11 cellular contexts compared by ENCODE assay signal in genomic region chr17:18129041-18129502, GRCh38. TPM values are rescaled to one million over a fixed set of nuclear protein-coding genes. Genes with fewer than 3 reads are reported as not detected.
DNase-seq lines count a peak whose midpoint lies in the region; ATAC-seq and TF ChIP-seq lines count a peak whose summit lies in the region.
"Had no signal": no experiment of that assay in that cellular context is flagged by ENCODE, and none has a peak within 500 bp of the region (broad histone marks: within the 10 kb centered on the region; RNA-seq: fewer than 3 reads in every experiment).

No MANE protein-coding gene starts in this region.

- ATAC-seq in left lung (peak; percentile 91), HG03097 (IDR thresholded peaks at IDR 0.05; ENCODE audit: low FRiP score, unreplicated experiment) (no peak), GM18498 (IDR thresholded peaks at IDR 0.05; ENCODE audit: unreplicated experiment) (no peak), psoas muscle (no peak)

- H3K4me1 ChIP-seq in left lung (no peaks in the 10 kb centered on the region), psoas muscle (peaks cover under 1% of the 10 kb centered on the region)
- H3K4me1 ChIP-seq: right atrium auricular region had no signal

- intact Hi-C loops in left lung (cut with DNase I): no loop called here
- intact Hi-C loops in psoas muscle (cut with DNase I): no loop called here

- no peak overlapping the region for H3K27ac ChIP-seq in left lung
- H3K27ac ChIP-seq in psoas muscle: no peak overlapping the region
- H3K27ac ChIP-seq: right atrium auricular region had no signal

- no peaks in the 10 kb centered on the region for H3K27me3 ChIP-seq in left lung
- H3K27me3 ChIP-seq in psoas muscle (ENCODE audit: insufficient read depth in 3 of 3, low read length in 2 of 3): no peaks in the 10 kb centered on the region
- H3K27me3 ChIP-seq: right atrium auricular region had no signal

- H3K4me3 ChIP-seq in AG04449 (ENCODE audit: low read depth, low read length) (no peak overlapping the region), astrocyte of the spinal cord (ENCODE audit: low read depth, low read length) (no peak overlapping the region), left lung (no peak overlapping the region), psoas muscle (no peak overlapping the region)
- H3K4me3 ChIP-seq: right atrium auricular region had no signal

- no peak for TF ChIP-seq RAD21 in Ishikawa (IDR thresholded peaks at IDR 0.05; ENCODE audit: low read depth)

- no peak for TF ChIP-seq CTCF in AG04449 (IDR thresholded peaks at IDR 0.05; ENCODE audit: insufficient read depth, low read length, missing control alignments)
- TF ChIP-seq CTCF in astrocyte of the spinal cord (IDR thresholded peaks at IDR 0.05; ENCODE audit: low read depth, low read length): no peak
- TF ChIP-seq CTCF in left lung (IDR thresholded peaks at IDR 0.05): no peak
- no peak for TF ChIP-seq CTCF in psoas muscle (IDR thresholded peaks at IDR 0.05)

- CTCF ChIA-PET in AG04449 (lab: Yijun Ruan, JAX): interaction anchor here (1.2 to 3.6 kb wide), 3 partner anchors 11 to 20 kb away, joined by 3 to 19 read pairs (median 8); no protein-coding TSS in a partner anchor

- WGBS in psoas muscle, 3 donors: 55 to 63% (median 58%) methylated on average over 4 of the region's 4 CpGs

- in situ Hi-C loops in astrocyte of the spinal cord (cut with HindIII; ENCODE audit: low sequenced_read_pairs): no loop called here

- POLR2A ChIA-PET in AG04449 (lab: Yijun Ruan, JAX): no interaction called here

- peak; percentile 4 for DNase-seq in AG04449 (ENCODE audit: low read depth, low spot score)
- DNase-seq in astrocyte of the spinal cord (ENCODE audit: low read depth, low spot score): peak; percentile 49
- peak in 1 of 2 donors; percentile 79 for DNase-seq in left lung
- DNase-seq in 8988T: no peak
- no peak for DNase-seq in psoas muscle
- DNase-seq: activated CD8-positive, alpha-beta memory T cell treated with anti-CD3 and anti-CD28 coated beads for 24 hours; CD4-positive, alpha-beta memory T cell had no signal

- H3K36me3 ChIP-seq in left lung (no peaks in the 10 kb centered on the region), psoas muscle (ENCODE audit: insufficient read depth in 1 of 2, low read depth in 1 of 2) (no peaks in the 10 kb centered on the region)
- H3K36me3 ChIP-seq: right atrium auricular region had no signal

- H3K9me3 ChIP-seq in left lung: no peaks in the 10 kb centered on the region
- H3K9me3 ChIP-seq in psoas muscle: no peaks in the 10 kb centered on the region
- H3K9me3 ChIP-seq: right atrium auricular region had no signal

- no peak for TF ChIP-seq EP300 in Ishikawa (IDR thresholded peaks at IDR 0.05; ENCODE audit: borderline replicate concordance)

TF ChIP-seq in Ishikawa, 13 proteins besides CTCF, POLR2A, EP300 and RAD21:
- no peak for TF ChIP-seq YY1 (IDR thresholded peaks at IDR 0.05; ENCODE audit: low read depth)
- no peak for TF ChIP-seq CEBPB (IDR thresholded peaks at IDR 0.05)
- TF ChIP-seq USF1 (IDR thresholded peaks at IDR 0.05): peak; percentile 89
- TF ChIP-seq MAX (IDR thresholded peaks at IDR 0.05): peak; percentile 10; the same call in 1 of the 2 replicates

RNA-seq across cellular contexts. Expression of gene MYO15A, which starts 20.5 kb away (rescaled TPM):
- total RNA-seq in left lung (1 to 10 TPM; 1.3 to 1.6 TPM), psoas muscle (under 1 TPM; 0.15 to 0.76 (median 0.44) TPM)
- under 1 TPM; 0.10 to 0.44 (median 0.17) TPM for polyA plus RNA-seq in psoas muscle

RNA-seq across cellular contexts. Expression of gene DRG2, which starts 41.3 kb away (rescaled TPM):
- total RNA-seq in left lung: 10 to 100 TPM; 30.1 to 32.9 TPM
- 10 to 100 TPM; 23.7 to 33.5 (median 27.9) TPM for total RNA-seq in psoas muscle
- polyA plus RNA-seq in psoas muscle: 10 to 100 TPM; 23.9 to 33.2 (median 30.6) TPM

RNA-seq across cellular contexts. Expression of gene ALKBH5, which starts 54.6 kb away (rescaled TPM):
- total RNA-seq in left lung (10 to 100 TPM; 87.6 to 99.6 TPM), psoas muscle (100 to 1,000 TPM; 202 to 219 (median 211) TPM)
- polyA plus RNA-seq in psoas muscle: 100 to 1,000 TPM in 2 of 3 donors, 10 to 100 TPM in 1; 91.7 to 235 (median 111) TPM

Comparison
In these comparisons a context has a peak if more than half of its experiments do, and no peak if none do; other contexts are left out.
1. DNase-seq: peak in AG04449 (single experiment) and astrocyte of the spinal cord (single experiment); none in 8988T (single experiment) and psoas muscle (0 of 2).